Comparison of ENCODE assay signal across 1 cellular context in the genomic region with DNA sequence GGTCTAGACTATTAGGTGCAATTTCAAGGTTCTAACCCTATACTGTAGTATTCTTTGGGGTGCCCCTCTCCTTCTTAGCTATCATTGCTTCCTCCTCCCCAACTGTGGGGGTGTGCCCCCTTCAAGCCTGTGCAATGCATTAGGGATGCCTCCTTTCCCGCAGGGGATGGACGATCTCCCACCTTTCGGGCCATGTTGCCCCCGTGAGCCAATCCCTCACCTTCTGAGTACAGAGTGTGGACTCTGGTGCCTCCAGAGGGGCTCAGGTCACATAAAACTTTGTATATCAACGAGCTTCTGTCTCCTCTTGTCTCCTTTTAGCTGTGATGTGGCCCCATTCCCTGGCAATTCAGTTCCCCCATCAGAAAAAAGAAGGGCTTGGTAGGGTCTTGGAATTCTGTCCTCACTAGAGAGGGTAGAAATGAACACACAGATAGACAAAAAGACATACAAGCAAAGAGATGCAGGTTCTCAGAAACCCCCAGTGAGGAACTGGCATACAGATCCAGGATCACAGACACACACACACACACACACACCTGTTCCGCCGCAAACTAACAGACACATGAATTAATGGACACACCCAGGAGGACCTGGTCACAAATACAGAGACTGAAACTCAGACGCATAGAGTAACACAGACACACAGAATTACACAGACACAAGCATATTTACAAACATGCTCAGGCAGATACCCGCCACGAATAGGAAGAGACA.
TF ChIP-seq lines count a peak whose summit lies in the region.

No MANE protein-coding gene starts in this region.

TF ChIP-seq in HCT116, 20 proteins besides CTCF, POLR2A, EP300 and RAD21 (continued from another document):
- TF ChIP-seq, protein P1, sequence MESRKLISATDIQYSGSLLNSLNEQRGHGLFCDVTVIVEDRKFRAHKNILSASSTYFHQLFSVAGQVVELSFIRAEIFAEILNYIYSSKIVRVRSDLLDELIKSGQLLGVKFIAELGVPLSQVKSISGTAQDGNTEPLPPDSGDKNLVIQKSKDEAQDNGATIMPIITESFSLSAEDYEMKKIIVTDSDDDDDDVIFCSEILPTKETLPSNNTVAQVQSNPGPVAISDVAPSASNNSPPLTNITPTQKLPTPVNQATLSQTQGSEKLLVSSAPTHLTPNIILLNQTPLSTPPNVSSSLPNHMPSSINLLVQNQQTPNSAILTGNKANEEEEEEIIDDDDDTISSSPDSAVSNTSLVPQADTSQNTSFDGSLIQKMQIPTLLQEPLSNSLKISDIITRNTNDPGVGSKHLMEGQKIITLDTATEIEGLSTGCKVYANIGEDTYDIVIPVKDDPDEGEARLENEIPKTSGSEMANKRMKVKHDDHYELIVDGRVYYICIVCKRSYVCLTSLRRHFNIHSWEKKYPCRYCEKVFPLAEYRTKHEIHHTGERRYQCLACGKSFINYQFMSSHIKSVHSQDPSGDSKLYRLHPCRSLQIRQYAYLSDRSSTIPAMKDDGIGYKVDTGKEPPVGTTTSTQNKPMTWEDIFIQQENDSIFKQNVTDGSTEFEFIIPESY (IDR thresholded peaks at IDR 0.05; ENCODE audit: extremely low read depth, insufficient replicate concordance, low read length) = no peak
